12 cellular contexts compared by ENCODE assay signal in the genomic region with DNA sequence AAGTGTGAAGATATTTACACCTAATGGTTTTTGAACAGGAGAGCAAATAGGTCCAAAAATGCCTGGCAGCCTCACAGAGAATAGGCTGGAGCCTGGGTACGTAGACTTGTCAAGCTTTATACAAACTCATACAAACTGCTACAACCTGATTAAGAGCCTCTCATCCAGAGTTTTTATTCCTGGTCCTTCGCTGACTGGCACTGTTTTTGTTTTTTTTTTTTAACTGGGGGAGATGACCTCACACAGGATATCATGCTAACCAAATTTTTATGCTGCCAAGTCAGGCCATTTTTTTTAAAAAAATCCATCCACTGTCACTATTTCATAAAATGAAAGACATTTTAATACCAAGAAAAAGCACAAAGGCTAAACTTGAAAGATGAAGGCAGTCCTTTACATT. TPM values are rescaled to one million over a fixed set of nuclear protein-coding genes. Genes with fewer than 3 reads are reported as not detected.
DNase-seq lines count a peak whose midpoint lies in the region; ATAC-seq and TF ChIP-seq lines count a peak whose summit lies in the region.
"Had no signal": no experiment of that assay in that cellular context is flagged by ENCODE, and none has a peak within 500 bp of the region (broad histone marks: within the 10 kb centered on the region; RNA-seq: fewer than 3 reads in every experiment).

No MANE protein-coding gene starts in this region.

- intact Hi-C loops in gastrocnemius medialis (cut with DNase I; ENCODE audit: low total_unique reads) = loop anchor here (2.0 to 10.0 kb wide), 2 partner anchors 175 to 1185 kb away; partner anchors contain the start of gene RELL1

- no peak overlapping the region for H3K4ac ChIP-seq in mesendoderm (ENCODE audit: low read depth, low read length)

- H3K4me3 ChIP-seq in RWPE2 (ENCODE audit: severe bottlenecking) (no peak overlapping the region), fibroblast of pulmonary artery (replicated peaks; ENCODE audit: low read depth, low read length) (peak overlapping the region; percentile 87), gastrocnemius medialis (no peak overlapping the region), mesendoderm (ENCODE audit: low read length) (no peak overlapping the region)
- H3K4me3 ChIP-seq: GM12878 had no signal

- DNase-seq in AG08396 (ENCODE audit: low spot score) (peak; percentile 24), RWPE2 (ENCODE audit: low spot score) (no peak), fibroblast of pulmonary artery (ENCODE audit: low read depth) (peak; percentile 34), gastrocnemius medialis (no peak), NCI-H82 treated with DMSO at 0.1 percent for 48 hours (lab: John Stamatoyannopoulos, UW; ENCODE audit: unreplicated experiment) (no peak), mesendoderm (no peak)
- DNase-seq: amygdala, Calu3, NCI-H2171 had no signal

- TF ChIP-seq POLR2A in gastrocnemius medialis (IDR thresholded peaks at IDR 0.05) = no peak

- ATAC-seq in RWPE2 (ENCODE audit: low read depth) (no peak), gastrocnemius medialis (no peak), GM19467 (IDR thresholded peaks at IDR 0.05; ENCODE audit: unreplicated experiment) (no peak), HG03039 (IDR thresholded peaks at IDR 0.05; ENCODE audit: unreplicated experiment) (no peak)
- ATAC-seq: GM12878 had no signal

- no peak overlapping the region for H2AK5ac ChIP-seq in mesendoderm (ENCODE audit: low read length)

- H3K56ac ChIP-seq in mesendoderm (ENCODE audit: low read length) = no peak overlapping the region

- no peak overlapping the region for H2BK15ac ChIP-seq in mesendoderm (replicated peaks; ENCODE audit: low read depth)

- no peak overlapping the region for H4K8ac ChIP-seq in mesendoderm (ENCODE audit: low read depth, low read length)

- H3K27ac ChIP-seq in RWPE2 (ENCODE audit: poor library complexity, severe bottlenecking) (peak overlapping the region; percentile 63), gastrocnemius medialis (peak overlapping the region; percentile 78 to 89 (median 82)), mesendoderm (ENCODE audit: low read depth, low read length) (no peak overlapping the region)

- H3K9me3 ChIP-seq in RWPE2 (ENCODE audit: severe bottlenecking) = no peaks in the 10 kb centered on the region
- H3K9me3 ChIP-seq in gastrocnemius medialis = no peaks in the 10 kb centered on the region

- H3K79me2 ChIP-seq in mesendoderm (ENCODE audit: control insufficient read depth, insufficient read depth, low read length) = no peaks in the 10 kb centered on the region

- WGBS in mesendoderm (ENCODE audit: extremely low coverage, insufficient coverage, low lambda C conversion rate) = no CpG with 5 or more reads among the region's 2 CpGs

- peaks cover 46% of the 10 kb centered on the region for H3K36me3 ChIP-seq in RWPE2 (ENCODE audit: low read depth)
- H3K36me3 ChIP-seq in gastrocnemius medialis = no peaks in the 10 kb centered on the region
- peaks cover 2% of the 10 kb centered on the region for H3K36me3 ChIP-seq in mesendoderm (ENCODE audit: control insufficient read depth, insufficient read depth, low read length)

- H3K27me3 ChIP-seq in RWPE2 (ENCODE audit: insufficient read depth, poor library complexity, severe bottlenecking) = no peaks in the 10 kb centered on the region
- no peaks in the 10 kb centered on the region for H3K27me3 ChIP-seq in gastrocnemius medialis
- no peaks in the 10 kb centered on the region for H3K27me3 ChIP-seq in mesendoderm (ENCODE audit: insufficient read depth, low read length, poor library complexity)

- H2BK120ac ChIP-seq in mesendoderm (ENCODE audit: low read depth, low read length) = no peak overlapping the region

- H3K4me2 ChIP-seq in mesendoderm (ENCODE audit: low read length) = no peak overlapping the region

- no peak overlapping the region for H4K5ac ChIP-seq in mesendoderm (ENCODE audit: low read length)

- H3K79me1 ChIP-seq in mesendoderm (ENCODE audit: low read length) = peaks cover 3% of the 10 kb centered on the region

- H3K23ac ChIP-seq in mesendoderm (ENCODE audit: low read length) = no peak overlapping the region

- peaks cover 5% of the 10 kb centered on the region for H3K4me1 ChIP-seq in RWPE2 (ENCODE audit: insufficient read depth, poor library complexity, severe bottlenecking)
- peaks cover 24 to 30% of the 10 kb centered on the region in 2 donors for H3K4me1 ChIP-seq in gastrocnemius medialis
- H3K4me1 ChIP-seq in mesendoderm (ENCODE audit: control insufficient read depth, low read depth, low read length) = no peaks in the 10 kb centered on the region

- in situ Hi-C loops in gastrocnemius medialis (cut with MboI; ENCODE audit: low sequenced_read_pairs in 4 of 4) = no loop called here

- TF ChIP-seq CTCF in RWPE2 (IDR thresholded peaks at IDR 0.05; ENCODE audit: poor library complexity, severe bottlenecking) (no peak), fibroblast of pulmonary artery (IDR thresholded peaks at IDR 0.05; ENCODE audit: low read length, missing control alignments) (no peak), gastrocnemius medialis (IDR thresholded peaks at IDR 0.05 in 4 of 5, conservative IDR thresholded peaks at IDR 0.05 in 1 of 5) (no peak)

- H3K9ac ChIP-seq in mesendoderm (ENCODE audit: low read length) = no peak overlapping the region

- H3K18ac ChIP-seq in mesendoderm (ENCODE audit: low read length) = no peak overlapping the region

- H2BK5ac ChIP-seq in mesendoderm (ENCODE audit: low read length) = no peak overlapping the region

RNA-seq across cellular contexts. Expression of gene FAM114A1, which starts 1.9 kb away (rescaled TPM):
- 10 to 100 TPM; 23.2 to 47.5 (median 27.4) TPM for total RNA-seq in gastrocnemius medialis
- 8.0 TPM for polyA plus RNA-seq in mesendoderm (2013, experiment 1 of 2)
- 9.0 TPM for polyA plus RNA-seq in mesendoderm (2013, experiment 2 of 2)

RNA-seq across cellular contexts. Expression of gene TLR6, which starts 12.9 kb away (rescaled TPM):
- under 1 TPM; 0.29 to 0.75 (median 0.48) TPM for total RNA-seq in gastrocnemius medialis
- polyA plus RNA-seq in mesendoderm (2013, experiment 1 of 2) = 0.17 TPM
- polyA plus RNA-seq in mesendoderm (2013, experiment 2 of 2) = 0.17 TPM

Comparison
In these comparisons a context has a peak if more than half of its experiments do, and no peak if none do; other contexts are left out.
1. DNase-seq: peak in AG08396 (single experiment) and fibroblast of pulmonary artery (single experiment); none in RWPE2 (single experiment), gastrocnemius medialis (0 of 2), NCI-H82 treated with DMSO at 0.1 percent for 48 hours (single experiment) and mesendoderm (single experiment).